ENCODE assay signal across 1 cellular context in genomic region chr19:3370214-3370720, GRCh38.
TF ChIP-seq lines count a peak whose summit lies in the region.

No MANE protein-coding gene starts in this region.

TF ChIP-seq in K562, 482 proteins besides CTCF, POLR2A, EP300 and RAD21 (continued from another document and continues in another):
- TF ChIP-seq MAX (CRISPR knock-in tag; IDR thresholded peaks at IDR 0.05) (no peak), ELF4 (CRISPR knock-in tag; IDR thresholded peaks at IDR 0.05) (peak; percentile 35; the same call in 1 of the 2 replicates), ZNF134 (CRISPR knock-in tag; conservative IDR thresholded peaks at IDR 0.05) (no peak), ZNF280B (CRISPR knock-in tag; IDR thresholded peaks at IDR 0.05) (no peak), PHB2 (IDR thresholded peaks at IDR 0.05; ENCODE audit: low read depth) (peak; percentile 44; the same call in 1 of the 2 replicates), RBM39 (optimal IDR thresholded peaks at IDR 0.05; ENCODE audit: low read depth, low read length) (peak; percentile 65), BMI1 (IDR thresholded peaks at IDR 0.05; ENCODE audit: low read length) (no peak), POLR2G (IDR thresholded peaks at IDR 0.05; ENCODE audit: low read depth, low read length) (no peak), CHAMP1 (IDR thresholded peaks at IDR 0.05) (no peak), OTX1 (CRISPR knock-in tag; IDR thresholded peaks at IDR 0.05) (peak; percentile 41; the same call in 1 of the 2 replicates), CREB3L1 (IDR thresholded peaks at IDR 0.05; ENCODE audit: borderline replicate concordance, low read depth) (no peak), CCAR2 (IDR thresholded peaks at IDR 0.05; ENCODE audit: low read depth, low read length) (no peak), HSF4 (CRISPR knock-in tag; IDR thresholded peaks at IDR 0.05; ENCODE audit: borderline replicate concordance) (no peak), TFE3 (CRISPR knock-in tag; IDR thresholded peaks at IDR 0.05) (no peak), SAFB2 (IDR thresholded peaks at IDR 0.05; ENCODE audit: borderline replicate concordance, low read depth, low read length, severe bottlenecking) (no peak), ZNF449 (CRISPR knock-in tag; IDR thresholded peaks at IDR 0.05) (no peak), KDM5B (IDR thresholded peaks at IDR 0.05; ENCODE audit: insufficient replicate concordance, low read depth, low read length) (no peak), ZNF512 (tag; IDR thresholded peaks at IDR 0.05) (peak; percentile 43; the same call in 1 of the 2 replicates), ARHGAP35 (IDR thresholded peaks at IDR 0.05; ENCODE audit: partially characterized antibody) (peak; percentile 76), NFATC3 (IDR thresholded peaks at IDR 0.05) (no peak), NR2F6 (CRISPR knock-in tag; IDR thresholded peaks at IDR 0.05) (no peak), RFX5 (IDR thresholded peaks at IDR 0.05; ENCODE audit: low read depth, low read length) (no peak), RHOXF2B (CRISPR knock-in tag; conservative IDR thresholded peaks at IDR 0.05) (no peak), HDAC3 (IDR thresholded peaks at IDR 0.05; ENCODE audit: borderline replicate concordance, partially characterized antibody) (no peak), ZBTB5 (IDR thresholded peaks at IDR 0.05) (0 out of 2 replicates have a peak, but pooled peaks have one; percentile 44), CHCHD3 (CRISPR knock-in tag; IDR thresholded peaks at IDR 0.05) (no peak), ZNF395 (CRISPR knock-in tag; IDR thresholded peaks at IDR 0.05) (no peak), SPI1 (IDR thresholded peaks at IDR 0.05; ENCODE audit: borderline replicate concordance, low read depth, low read length) (no peak), ZBTB26 (CRISPR knock-in tag; IDR thresholded peaks at IDR 0.05) (peak; percentile 74; the same call in 1 of the 2 replicates), BCLAF1 (IDR thresholded peaks at IDR 0.05; ENCODE audit: borderline replicate concordance in 1 of 2, control insufficient read depth in 1 of 2, low read depth in 2 of 2, low read length in 1 of 2) (peak in 1 of 2 experiments; percentile 40; a peak in 1 of 4 replicates), HDGF (IDR thresholded peaks at IDR 0.05) (no peak), ZBTB33 (CRISPR knock-in tag; IDR thresholded peaks at IDR 0.05) (peak; percentile 49; the same call in 1 of the 2 replicates), POLR2B (IDR thresholded peaks at IDR 0.05; ENCODE audit: low read depth, partially characterized antibody) (peak; percentile 56), HDAC2 (IDR thresholded peaks at IDR 0.05) (no peak; the same call in 1 of the 2 replicates), MTA2 (IDR thresholded peaks at IDR 0.05; ENCODE audit: low read depth) (no peak), BCOR (IDR thresholded peaks at IDR 0.05) (peak; percentile 18; the same call in 1 of the 2 replicates), GATA2 (CRISPR knock-in tag; IDR thresholded peaks at IDR 0.05) (no peak), ADNP (tag; IDR thresholded peaks at IDR 0.05) (no peak), CBFB (CRISPR knock-in tag; IDR thresholded peaks at IDR 0.05) (no peak), TRIM24 (IDR thresholded peaks at IDR 0.05) (peak in 1 of 2 experiments; percentile 52; a peak in 1 of 4 replicates), LEF1 (IDR thresholded peaks at IDR 0.05) (no peak)
